Comparison of ENCODE assay signal across 8 cellular contexts in genomic region chr10:6201511-6201975, GRCh38. TPM values are rescaled to one million over a fixed set of nuclear protein-coding genes. Genes with fewer than 3 reads are reported as not detected.
A peak's percentile ranks its signal among the peaks of the same experiment; 100 is the strongest.
DNase-seq lines count a peak whose midpoint lies in the region; ATAC-seq and TF ChIP-seq lines count a peak whose summit lies in the region.

No MANE protein-coding gene starts in this region.

- peak overlapping the region; percentile 86 to 97 (median 93) for H3K4me3 Mint-ChIP-seq in naive B cell
- H3K4me3 Mint-ChIP-seq in stimulated activated effector memory CD8-positive, alpha-beta T cell treated with anti-CD3 and anti-CD28 coated beads, Interleukin-12 subunit alpha, Interleukin-12 subunit beta, amount 100 ng/mL, for 72 hours = peak overlapping the region; percentile 91

- no peaks in the 10 kb centered on the region for H3K27me3 ChIP-seq in esophagus (ENCODE audit: control insufficient read depth in 1 of 2, insufficient read depth in 2 of 2, low read length in 2 of 2)

- H3K9me3 ChIP-seq in esophagus (ENCODE audit: control insufficient read depth in 2 of 2, insufficient read depth in 1 of 2, low read depth in 1 of 2, low read length in 1 of 2) = no peaks in the 10 kb centered on the region

- DNase-seq in NCI-H526 treated with DMSO at 0.1 percent for 48 hours (lab: John Stamatoyannopoulos, UW) (peak; percentile 27), activated T-cell treated with anti-CD3 and anti-CD28 coated beads for 24 hours (ENCODE audit: low read depth) (peak; percentile 72), naive B cell (peak; percentile 58), NCI-H510A (lab: John Stamatoyannopoulos, UW) (no peak)
- DNase-seq in stimulated activated effector memory CD8-positive, alpha-beta T cell treated with anti-CD3 and anti-CD28 coated beads, Interleukin-12 subunit alpha, Interleukin-12 subunit beta, amount 100 ng/mL, for 72 hours (ENCODE audit: low spot score in 2 of 2) = peak; percentile 77 to 83

- H3K36me3 ChIP-seq in esophagus (ENCODE audit: control insufficient read depth in 2 of 2, insufficient read depth in 2 of 2, low read length in 1 of 2) = no peaks in the 10 kb centered on the region

- peak overlapping the region in 3 of 6 donors; percentile 54 to 91 (median 77) for H3K27ac Mint-ChIP-seq in naive B cell
- H3K27ac Mint-ChIP-seq in stimulated activated effector memory CD8-positive, alpha-beta T cell treated with anti-CD3 and anti-CD28 coated beads, Interleukin-12 subunit alpha, Interleukin-12 subunit beta, amount 100 ng/mL, for 72 hours = peak overlapping the region; percentile 98

- no peaks in the 10 kb centered on the region for H3K9me3 Mint-ChIP-seq in naive B cell
- H3K9me3 Mint-ChIP-seq in stimulated activated effector memory CD8-positive, alpha-beta T cell treated with anti-CD3 and anti-CD28 coated beads, Interleukin-12 subunit alpha, Interleukin-12 subunit beta, amount 100 ng/mL, for 72 hours = no peaks in the 10 kb centered on the region

- peak overlapping the region; percentile 72 to 82 for H3K27ac ChIP-seq in esophagus (ENCODE audit: low read depth in 2 of 2, low read length in 1 of 2)

- peaks cover 18 to 27% (median 19%) of the 10 kb centered on the region in 3 donors for H3K4me1 Mint-ChIP-seq in naive B cell
- peaks cover 49% of the 10 kb centered on the region for H3K4me1 Mint-ChIP-seq in stimulated activated effector memory CD8-positive, alpha-beta T cell treated with anti-CD3 and anti-CD28 coated beads, Interleukin-12 subunit alpha, Interleukin-12 subunit beta, amount 100 ng/mL, for 72 hours

- H3K27me3 Mint-ChIP-seq in naive B cell = no peaks in the 10 kb centered on the region

- no peak for TF ChIP-seq POLR2A in GM18505 (IDR thresholded peaks at IDR 0.05; ENCODE audit: borderline replicate concordance, extremely low read depth, insufficient read depth, insufficient read length)

- 0% methylated on average over 24 to 51 of the region's 51 CpGs for WGBS in esophagus, 2 donors

- H3K36me3 Mint-ChIP-seq in naive B cell = no peaks in the 10 kb centered on the region
- H3K36me3 Mint-ChIP-seq in stimulated activated effector memory CD8-positive, alpha-beta T cell treated with anti-CD3 and anti-CD28 coated beads, Interleukin-12 subunit alpha, Interleukin-12 subunit beta, amount 100 ng/mL, for 72 hours = peaks cover 64% of the 10 kb centered on the region

- H3K4me1 ChIP-seq in esophagus (ENCODE audit: control insufficient read depth in 2 of 2, insufficient read depth in 2 of 2, low read length in 1 of 2) = peaks cover 5 to 7% of the 10 kb centered on the region in 2 donors

- peak overlapping the region; percentile 54 to 89 for H3K4me3 ChIP-seq in esophagus (ENCODE audit: low read depth in 1 of 2, low read length in 2 of 2)

- peak; percentile 51 for ATAC-seq in GM18505 (IDR thresholded peaks at IDR 0.05; ENCODE audit: unreplicated experiment)
- ATAC-seq in HG02763 (IDR thresholded peaks at IDR 0.05; ENCODE audit: unreplicated experiment) = peak; percentile 37
- peak; percentile 46 to 54 for ATAC-seq in naive B cell (ENCODE audit: low read depth in 2 of 2)
- ATAC-seq in stimulated activated effector memory CD8-positive, alpha-beta T cell treated with anti-CD3 and anti-CD28 coated beads, Interleukin-12 subunit alpha, Interleukin-12 subunit beta, amount 100 ng/mL, for 72 hours = peak; percentile 84

RNA-seq across cellular contexts. Expression of gene PFKFB3, which starts 1.2 kb away (rescaled TPM):
- polyA plus RNA-seq in esophagus = 10 to 100 TPM; 26.2 to 42.7 TPM
- 1 to 10 TPM; 2.4 to 8.8 (median 3.3) TPM for polyA plus RNA-seq in naive B cell (ENCODE audit: low read depth in 6 of 6)
